8 cellular contexts compared by ENCODE assay signal in genomic region chr17:8072727-8073461, GRCh38. TPM values are rescaled to one million over a fixed set of nuclear protein-coding genes. Genes with fewer than 3 reads are reported as not detected.
A peak's percentile ranks its signal among the peaks of the same experiment; 100 is the strongest.
DNase-seq lines count a peak whose midpoint lies in the region; ATAC-seq and TF ChIP-seq lines count a peak whose summit lies in the region.

No MANE protein-coding gene starts in this region.

- CTCF ChIA-PET in HEK293T (lab: Yijun Ruan, JAX): interaction anchor here (0.6 to 2.1 kb wide), 17 partner anchors 10 to 145 kb away, joined by 3 to 24 read pairs (median 4); partner anchors contain the start of genes ALOX12B and ALOXE3

- no peaks in the 10 kb centered on the region for H3K4me1 ChIP-seq in adipocyte (ENCODE audit: control insufficient read depth, insufficient read depth, low read length)
- H3K4me1 ChIP-seq in mesenchymal stem cell (ENCODE audit: control insufficient read depth, insufficient read depth, low read depth, low read length): peaks cover 10% of the 10 kb centered on the region

- H3K18ac ChIP-seq in mesenchymal stem cell (ENCODE audit: low read depth in 1 of 2, low read length in 2 of 2): no peak overlapping the region

- H2AFZ ChIP-seq in mesenchymal stem cell (ENCODE audit: low read depth, low read length): no peak overlapping the region

- no peak overlapping the region for H2BK12ac ChIP-seq in mesenchymal stem cell (ENCODE audit: low read length in 2 of 2)

- H3K27ac ChIP-seq in mesenchymal stem cell (ENCODE audit: low read length, poor library complexity, severe bottlenecking): no peak overlapping the region
- no peak overlapping the region for H3K27ac ChIP-seq in substantia nigra (ENCODE audit: low read depth, low read length, poor library complexity, severe bottlenecking)

- H2BK15ac ChIP-seq in mesenchymal stem cell (ENCODE audit: low read depth, poor library complexity, severe bottlenecking): no peak overlapping the region

- DNase-seq in stimulated activated CD4-positive, alpha-beta T cell treated with anti-CD3 and anti-CD28 coated beads, Interleukin-12 subunit alpha, Interleukin-12 subunit beta, amount 100 ng/mL, for 4 hours: peak; percentile 30
- DNase-seq in stimulated activated CD4-positive, alpha-beta T cell treated with anti-CD3 and anti-CD28 coated beads, Interleukin-2, amount 100 ng/mL, for 48 hours: no peak
- DNase-seq in adipocyte (ENCODE audit: low read depth) (peak; percentile 47), mesenchymal stem cell (peak; percentile 22), HEK293T (ENCODE audit: extremely low spot score) (no peak), AML-193 (lab: John Stamatoyannopoulos, UW) (no peak), substantia nigra (lab: John Stamatoyannopoulos, UW) (no peak)

- H3K27me3 ChIP-seq in adipocyte (replicated peaks; ENCODE audit: control insufficient read depth, insufficient read depth, low read length) (peaks cover 81% of the 10 kb centered on the region), mesenchymal stem cell (ENCODE audit: control insufficient read depth in 1 of 2, insufficient read depth in 1 of 2, low read length in 2 of 2) (peaks cover 87 to 88% of the 10 kb centered on the region in 2 experiments)

- H4K91ac ChIP-seq in mesenchymal stem cell (ENCODE audit: low read length): no peak overlapping the region

- WGBS in mesenchymal stem cell: 10% methylated on average over 27 of the region's 40 CpGs

- H3K9ac ChIP-seq in adipocyte (ENCODE audit: low read length) (no peak overlapping the region), mesenchymal stem cell (ENCODE audit: low read length) (no peak overlapping the region)

- no peak overlapping the region for H2AK5ac ChIP-seq in mesenchymal stem cell (ENCODE audit: low read length, severe bottlenecking)

- no peaks in the 10 kb centered on the region for H3K9me3 ChIP-seq in adipocyte (ENCODE audit: control insufficient read depth, low read length)
- H3K9me3 ChIP-seq in mesenchymal stem cell (ENCODE audit: control insufficient read depth, low read length): no peaks in the 10 kb centered on the region

- no peak overlapping the region for H4K8ac ChIP-seq in mesenchymal stem cell (ENCODE audit: low read length)

- no peak overlapping the region for H3K4me2 ChIP-seq in mesenchymal stem cell (ENCODE audit: low read length, poor library complexity, severe bottlenecking)

- H3K14ac ChIP-seq in mesenchymal stem cell (ENCODE audit: low read length in 2 of 2): no peak overlapping the region

- H3K4me3 ChIP-seq in adipocyte (ENCODE audit: low read length): no peak overlapping the region
- peak overlapping the region in 1 of 2 experiments; percentile 33 for H3K4me3 ChIP-seq in mesenchymal stem cell (ENCODE audit: insufficient read depth in 1 of 2, low read depth in 1 of 2, low read length in 2 of 2)

- no peaks in the 10 kb centered on the region for H3K36me3 ChIP-seq in adipocyte (ENCODE audit: control insufficient read depth, insufficient read depth, low read length, severe bottlenecking)
- no peaks in the 10 kb centered on the region for H3K36me3 ChIP-seq in mesenchymal stem cell (ENCODE audit: control insufficient read depth in 1 of 2, insufficient read depth in 2 of 2, low read depth in 1 of 2, low read length in 2 of 2)

- H2BK120ac ChIP-seq in mesenchymal stem cell (ENCODE audit: low read depth, low read length): no peak overlapping the region

- no peaks in the 10 kb centered on the region for H3K79me1 ChIP-seq in mesenchymal stem cell (replicated peaks; ENCODE audit: low read length, poor library complexity, severe bottlenecking)

- no peak overlapping the region for H3K4ac ChIP-seq in mesenchymal stem cell (ENCODE audit: low read depth in 1 of 2, low read length in 2 of 2)

- no peak overlapping the region for H2BK5ac ChIP-seq in mesenchymal stem cell (ENCODE audit: low read depth, low read length, poor library complexity, severe bottlenecking)

- no peak for ATAC-seq in GM18511 (IDR thresholded peaks at IDR 0.05; ENCODE audit: unreplicated experiment)

- POLR2A ChIA-PET in HEK293T (lab: Yijun Ruan, JAX): interaction anchor here (1.1 to 1.7 kb wide), 4 partner anchors 11 to 100 kb away, joined by 3 to 5 read pairs (median 3); partner anchors contain the start of gene ALOXE3

- peak overlapping the region in 1 of 2 experiments; percentile 3 for H3K23ac ChIP-seq in mesenchymal stem cell (ENCODE audit: low read length in 2 of 2)

TF ChIP-seq in HEK293T, 16 proteins besides CTCF, POLR2A, EP300 and RAD21:
- TF ChIP-seq NFRKB (IDR thresholded peaks at IDR 0.05) (no peak), SP1 (IDR thresholded peaks at IDR 0.05) (no peak), HDGF (IDR thresholded peaks at IDR 0.05; ENCODE audit: borderline replicate concordance) (no peak), TARDBP (IDR thresholded peaks at IDR 0.05) (no peak)

RNA-seq across cellular contexts. Expression of gene ALOX12B, which starts 14.6 kb away (rescaled TPM):
- polyA plus RNA-seq in mesenchymal stem cell (2013, experiment 1 of 2): not detected
- not detected for polyA plus RNA-seq in mesenchymal stem cell (2013, experiment 2 of 2)

RNA-seq across cellular contexts. Expression of gene ALOX15B, which starts 34.0 kb away (rescaled TPM):
- polyA plus RNA-seq in mesenchymal stem cell (2013, experiment 1 of 2): 0.11 TPM
- 0.11 TPM for polyA plus RNA-seq in mesenchymal stem cell (2013, experiment 2 of 2)

RNA-seq across cellular contexts. Expression of gene ALOXE3, which starts 45.4 kb away (rescaled TPM):
- 0.01 TPM for polyA plus RNA-seq in mesenchymal stem cell (2013, experiment 1 of 2)
- not detected for polyA plus RNA-seq in mesenchymal stem cell (2013, experiment 2 of 2)

RNA-seq across cellular contexts. Expression of gene HES7, which starts 51.0 kb away (rescaled TPM):
- polyA plus RNA-seq in mesenchymal stem cell (2013, experiment 1 of 2): 1.5 TPM
- 1.4 TPM for polyA plus RNA-seq in mesenchymal stem cell (2013, experiment 2 of 2)

Comparison
In these comparisons a context has a peak if more than half of its experiments do, and no peak if none do; other contexts are left out.
1. DNase-seq: peak in stimulated activated CD4-positive, alpha-beta T cell treated with anti-CD3 and anti-CD28 coated beads, Interleukin-12 subunit alpha, Interleukin-12 subunit beta, amount 100 ng/mL, for 4 hours (single experiment), adipocyte (single experiment) and mesenchymal stem cell (single experiment); none in stimulated activated CD4-positive, alpha-beta T cell treated with anti-CD3 and anti-CD28 coated beads, Interleukin-2, amount 100 ng/mL, for 48 hours (0 of 2), HEK293T (single experiment), AML-193 (0 of 2) and substantia nigra (0 of 49).